Comparison of ENCODE assay signal across 9 cellular contexts in the genomic region with DNA sequence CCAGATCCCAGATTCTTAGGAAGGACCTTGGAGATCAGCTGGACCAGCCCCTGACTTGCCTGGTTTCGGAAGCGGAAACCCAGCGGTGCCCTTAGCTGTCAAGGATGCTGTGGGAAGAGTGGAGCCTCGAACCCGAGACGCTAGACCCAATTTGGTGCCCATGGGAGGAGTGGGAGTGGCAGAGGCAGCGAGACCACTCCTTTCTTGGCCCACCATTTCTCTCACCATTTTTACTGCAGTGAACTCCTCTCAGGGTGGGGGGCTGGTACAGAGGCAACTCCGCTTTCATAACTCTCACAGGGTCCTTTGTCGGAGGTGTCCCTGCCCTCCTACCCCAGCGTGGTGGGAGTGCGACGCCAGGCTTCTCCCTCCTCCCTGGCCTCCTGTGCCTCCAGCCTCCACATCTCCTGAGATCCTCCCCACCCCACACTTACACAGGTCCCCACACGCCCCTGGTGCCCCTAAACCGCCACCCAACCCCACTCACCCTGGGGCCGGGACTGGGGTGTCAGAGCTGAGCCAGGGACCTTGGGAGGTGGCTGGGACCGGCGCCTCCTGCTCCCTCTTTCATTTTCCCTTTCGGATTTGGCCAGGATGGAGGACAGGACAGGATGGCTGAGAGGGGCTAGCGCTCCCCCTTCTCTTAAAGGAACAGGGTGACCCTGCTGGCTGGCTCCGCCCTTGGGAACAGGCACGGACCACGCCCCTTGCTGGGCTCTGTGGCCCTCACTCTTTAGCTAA. TPM values are rescaled to one million over a fixed set of nuclear protein-coding genes. Genes with fewer than 3 reads are reported as not detected.
A peak's percentile ranks its signal among the peaks of the same experiment; 100 is the strongest.
DNase-seq lines count a peak whose midpoint lies in the region; ATAC-seq and TF ChIP-seq lines count a peak whose summit lies in the region.
"Had no signal": no experiment of that assay in that cellular context is flagged by ENCODE, and none has a peak within 500 bp of the region (broad histone marks: within the 10 kb centered on the region; RNA-seq: fewer than 3 reads in every experiment).

A gene with protein sequence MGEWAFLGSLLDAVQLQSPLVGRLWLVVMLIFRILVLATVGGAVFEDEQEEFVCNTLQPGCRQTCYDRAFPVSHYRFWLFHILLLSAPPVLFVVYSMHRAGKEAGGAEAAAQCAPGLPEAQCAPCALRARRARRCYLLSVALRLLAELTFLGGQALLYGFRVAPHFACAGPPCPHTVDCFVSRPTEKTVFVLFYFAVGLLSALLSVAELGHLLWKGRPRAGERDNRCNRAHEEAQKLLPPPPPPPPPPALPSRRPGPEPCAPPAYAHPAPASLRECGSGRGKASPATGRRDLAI (minus strand): TSS at position 617 of the 741 bp plus-strand sequence. CDS start 922 bp downstream, outside the sequence.

- no peaks in the 10 kb centered on the region for H3K27me3 ChIP-seq in right atrium auricular region

- H3K27me3 Mint-ChIP-seq in WTC11 (ENCODE audit: low read depth), result peaks cover 40% of the 10 kb centered on the region

- H3K4me3 Mint-ChIP-seq in WTC11, result peak within 1 kb of the TSS; percentile 80

- CTCF ChIA-PET in WTC11 (lab: Charles Lee), result interaction anchor here (0.8 to 6.9 kb wide), 22 partner anchors 9 to 255 kb away, joined by 3 to 102 read pairs (median 6); a partner anchor contains a TSS

- no peak within 1 kb of the TSS for H3K27ac ChIP-seq in right atrium auricular region

- H3K4me1 Mint-ChIP-seq in WTC11, result peaks cover 34% of the 10 kb centered on the region

- ATAC-seq in WTC11 (peak; percentile 63), GM18909 (IDR thresholded peaks at IDR 0.05; ENCODE audit: poor library complexity, unreplicated experiment) (no peak)

- H3K36me3 Mint-ChIP-seq in WTC11, result no peaks in the 10 kb centered on the region

- POLR2A ChIA-PET in WTC11 (lab: Charles Lee), result interaction anchor here (0.6 kb wide), 1 partner anchor 243 kb away, joined by 4 read pairs; no protein-coding TSS in a partner anchor

- peak within 1 kb of the TSS; percentile 60; the same call in 1 of the 2 replicates for H3K4me3 ChIP-seq in GM08714 (ENCODE audit: low read length)
- peak within 1 kb of the TSS; percentile 36 to 57 for H3K4me3 ChIP-seq in right atrium auricular region
- H3K4me3 ChIP-seq in skeletal muscle cell (ENCODE audit: low read depth, low read length), result peak within 1 kb of the TSS; percentile 51

- H3K9me3 ChIP-seq in right atrium auricular region, result no peaks in the 10 kb centered on the region

- peak; percentile 71 for DNase-seq in WTC11 (ENCODE audit: low spot score)
- no peak for DNase-seq in right atrium auricular region (ENCODE audit: low spot score)
- no peak for DNase-seq in skeletal muscle cell (ENCODE audit: low read depth)
- DNase-seq in DMS53 (lab: John Stamatoyannopoulos, UW), result no peak
- DNase-seq in activated effector memory CD4-positive, alpha-beta T cell treated with Interleukin-2 at 50 U/mL for 16 hours, result no peak
- DNase-seq in cerebellar cortex (ENCODE audit: low spot score), result no peak
- DNase-seq: activated CD4-positive, alpha-beta T cell treated with anti-CD3 and anti-CD28 coated beads, Interleukin-2, amount 50 U/mL, for 1 hour had no signal

- H3K27ac Mint-ChIP-seq in WTC11, result no peak within 1 kb of the TSS

- no peak for TF ChIP-seq CTCF in WTC11 (IDR thresholded peaks at IDR 0.05)
- no peak for TF ChIP-seq CTCF in right atrium auricular region (IDR thresholded peaks at IDR 0.05)

- no peaks in the 10 kb centered on the region for H3K36me3 ChIP-seq in right atrium auricular region

- H3K4me1 ChIP-seq in right atrium auricular region, result peaks cover 0 to 14% of the 10 kb centered on the region in 2 donors

- no peaks in the 10 kb centered on the region for H3K9me3 Mint-ChIP-seq in WTC11

TF ChIP-seq in WTC11, 78 proteins besides CTCF, POLR2A, EP300 and RAD21 (continues in another document):
- no peak for TF ChIP-seq RELA (CRISPR knock-in tag; IDR thresholded peaks at IDR 0.05; ENCODE audit: borderline replicate concordance)
- TF ChIP-seq, protein P1, sequence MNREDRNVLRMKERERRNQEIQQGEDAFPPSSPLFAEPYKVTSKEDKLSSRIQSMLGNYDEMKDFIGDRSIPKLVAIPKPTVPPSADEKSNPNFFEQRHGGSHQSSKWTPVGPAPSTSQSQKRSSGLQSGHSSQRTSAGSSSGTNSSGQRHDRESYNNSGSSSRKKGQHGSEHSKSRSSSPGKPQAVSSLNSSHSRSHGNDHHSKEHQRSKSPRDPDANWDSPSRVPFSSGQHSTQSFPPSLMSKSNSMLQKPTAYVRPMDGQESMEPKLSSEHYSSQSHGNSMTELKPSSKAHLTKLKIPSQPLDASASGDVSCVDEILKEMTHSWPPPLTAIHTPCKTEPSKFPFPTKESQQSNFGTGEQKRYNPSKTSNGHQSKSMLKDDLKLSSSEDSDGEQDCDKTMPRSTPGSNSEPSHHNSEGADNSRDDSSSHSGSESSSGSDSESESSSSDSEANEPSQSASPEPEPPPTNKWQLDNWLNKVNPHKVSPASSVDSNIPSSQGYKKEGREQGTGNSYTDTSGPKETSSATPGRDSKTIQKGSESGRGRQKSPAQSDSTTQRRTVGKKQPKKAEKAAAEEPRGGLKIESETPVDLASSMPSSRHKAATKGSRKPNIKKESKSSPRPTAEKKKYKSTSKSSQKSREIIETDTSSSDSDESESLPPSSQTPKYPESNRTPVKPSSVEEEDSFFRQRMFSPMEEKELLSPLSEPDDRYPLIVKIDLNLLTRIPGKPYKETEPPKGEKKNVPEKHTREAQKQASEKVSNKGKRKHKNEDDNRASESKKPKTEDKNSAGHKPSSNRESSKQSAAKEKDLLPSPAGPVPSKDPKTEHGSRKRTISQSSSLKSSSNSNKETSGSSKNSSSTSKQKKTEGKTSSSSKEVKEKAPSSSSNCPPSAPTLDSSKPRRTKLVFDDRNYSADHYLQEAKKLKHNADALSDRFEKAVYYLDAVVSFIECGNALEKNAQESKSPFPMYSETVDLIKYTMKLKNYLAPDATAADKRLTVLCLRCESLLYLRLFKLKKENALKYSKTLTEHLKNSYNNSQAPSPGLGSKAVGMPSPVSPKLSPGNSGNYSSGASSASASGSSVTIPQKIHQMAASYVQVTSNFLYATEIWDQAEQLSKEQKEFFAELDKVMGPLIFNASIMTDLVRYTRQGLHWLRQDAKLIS (CRISPR knock-in tag; IDR thresholded peaks at IDR 0.05; ENCODE audit: borderline replicate concordance), result no peak
- TF ChIP-seq, protein P2, sequence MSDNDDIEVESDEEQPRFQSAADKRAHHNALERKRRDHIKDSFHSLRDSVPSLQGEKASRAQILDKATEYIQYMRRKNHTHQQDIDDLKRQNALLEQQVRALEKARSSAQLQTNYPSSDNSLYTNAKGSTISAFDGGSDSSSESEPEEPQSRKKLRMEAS (CRISPR knock-in tag; IDR thresholded peaks at IDR 0.05), result 0 out of 2 replicates have a peak, but pooled peaks have one; percentile 15
- TF ChIP-seq, protein P3, sequence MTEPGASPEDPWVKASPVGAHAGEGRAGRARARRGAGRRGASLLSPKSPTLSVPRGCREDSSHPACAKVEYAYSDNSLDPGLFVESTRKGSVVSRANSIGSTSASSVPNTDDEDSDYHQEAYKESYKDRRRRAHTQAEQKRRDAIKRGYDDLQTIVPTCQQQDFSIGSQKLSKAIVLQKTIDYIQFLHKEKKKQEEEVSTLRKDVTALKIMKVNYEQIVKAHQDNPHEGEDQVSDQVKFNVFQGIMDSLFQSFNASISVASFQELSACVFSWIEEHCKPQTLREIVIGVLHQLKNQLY (CRISPR knock-in tag; IDR thresholded peaks at IDR 0.05), result no peak
- TF ChIP-seq, protein P4, sequence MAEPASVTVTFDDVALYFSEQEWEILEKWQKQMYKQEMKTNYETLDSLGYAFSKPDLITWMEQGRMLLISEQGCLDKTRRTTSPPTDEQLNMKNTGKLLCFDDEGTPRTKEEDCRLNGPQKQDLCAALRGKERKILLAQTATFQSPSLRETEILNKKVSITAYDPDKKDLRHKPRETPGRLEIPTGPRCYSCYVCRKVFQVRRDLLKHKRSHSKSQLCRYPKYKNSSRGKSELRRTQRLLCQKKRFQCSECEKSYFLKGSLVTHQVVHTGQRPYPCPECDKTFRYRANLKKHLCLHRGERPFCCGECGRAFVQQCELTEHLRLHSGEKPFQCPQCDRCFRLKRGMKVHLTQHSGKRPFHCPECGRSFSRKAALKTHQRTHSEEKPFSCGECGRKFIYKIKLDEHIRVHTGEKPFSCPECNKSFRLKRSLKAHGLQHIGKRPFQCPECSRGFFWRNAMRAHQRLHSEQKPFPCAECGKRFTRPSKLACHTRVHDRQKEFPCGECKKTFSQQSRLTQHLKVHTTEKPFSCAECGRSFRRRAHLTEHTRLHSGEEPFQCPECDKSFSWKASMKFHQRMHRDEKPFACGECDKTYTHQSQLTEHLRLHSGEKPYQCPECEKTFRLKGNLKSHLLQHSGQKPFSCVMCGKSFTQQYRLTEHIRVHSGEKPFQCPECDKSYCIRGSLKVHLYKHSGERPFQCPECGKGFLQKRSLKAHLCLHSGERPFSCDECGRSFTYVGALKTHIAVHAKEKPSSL (CRISPR knock-in tag; conservative IDR thresholded peaks at IDR 0.05), result no peak
- TF ChIP-seq ZNF263 (CRISPR knock-in tag; IDR thresholded peaks at IDR 0.05; ENCODE audit: low read depth), result peak; percentile 75
- no peak for TF ChIP-seq NFATC4 (CRISPR knock-in tag; IDR thresholded peaks at IDR 0.05)
- 0 out of 2 replicates have a peak, but pooled peaks have one; percentile 38 for TF ChIP-seq ZNF138 (CRISPR knock-in tag; conservative IDR thresholded peaks at IDR 0.05)
- 0 out of 2 replicates have a peak, but pooled peaks have one; percentile 62 for TF ChIP-seq TP53 (CRISPR knock-in tag; IDR thresholded peaks at IDR 0.05)

RNA-seq across cellular contexts. Expression of the gene that starts here (rescaled TPM):
- total RNA-seq in WTC11 (2021) (1.4 to 2.3 TPM (median 2.0 TPM) in 3 replicates), right atrium auricular region (1 to 10 TPM in 1 of 2 donors, not detected in 1; 1.6 TPM)
